Comparison of ENCODE assay signal across 1 cellular context in genomic region chr3:169760479-169760878, GRCh38.
TF ChIP-seq lines count a peak whose summit lies in the region.

No MANE protein-coding gene starts in this region.

TF ChIP-seq in K562, 482 proteins besides CTCF, POLR2A, EP300 and RAD21 (continues in another document):
- no peak for TF ChIP-seq HOMEZ (CRISPR knock-in tag; IDR thresholded peaks at IDR 0.05)
- TF ChIP-seq NFIC (IDR thresholded peaks at IDR 0.05), result peak; percentile 91
- no peak for TF ChIP-seq ZFP30 (CRISPR knock-in tag; IDR thresholded peaks at IDR 0.05; ENCODE audit: borderline replicate concordance)
- TF ChIP-seq, protein P1, sequence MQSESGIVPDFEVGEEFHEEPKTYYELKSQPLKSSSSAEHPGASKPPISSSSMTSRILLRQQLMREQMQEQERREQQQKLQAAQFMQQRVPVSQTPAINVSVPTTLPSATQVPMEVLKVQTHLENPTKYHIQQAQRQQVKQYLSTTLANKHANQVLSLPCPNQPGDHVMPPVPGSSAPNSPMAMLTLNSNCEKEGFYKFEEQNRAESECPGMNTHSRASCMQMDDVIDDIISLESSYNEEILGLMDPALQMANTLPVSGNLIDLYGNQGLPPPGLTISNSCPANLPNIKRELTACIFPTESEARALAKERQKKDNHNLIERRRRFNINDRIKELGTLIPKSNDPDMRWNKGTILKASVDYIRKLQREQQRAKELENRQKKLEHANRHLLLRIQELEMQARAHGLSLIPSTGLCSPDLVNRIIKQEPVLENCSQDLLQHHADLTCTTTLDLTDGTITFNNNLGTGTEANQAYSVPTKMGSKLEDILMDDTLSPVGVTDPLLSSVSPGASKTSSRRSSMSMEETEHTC (IDR thresholded peaks at IDR 0.05), result peak; percentile 77
- TF ChIP-seq TOE1 (IDR thresholded peaks at IDR 0.05; ENCODE audit: borderline replicate concordance), result peak; percentile 81; the same call in 1 of the 2 replicates
- TF ChIP-seq TOE1 (CRISPR knock-in tag; IDR thresholded peaks at IDR 0.05; ENCODE audit: borderline replicate concordance, low read depth), result no peak
- TF ChIP-seq, protein P2, sequence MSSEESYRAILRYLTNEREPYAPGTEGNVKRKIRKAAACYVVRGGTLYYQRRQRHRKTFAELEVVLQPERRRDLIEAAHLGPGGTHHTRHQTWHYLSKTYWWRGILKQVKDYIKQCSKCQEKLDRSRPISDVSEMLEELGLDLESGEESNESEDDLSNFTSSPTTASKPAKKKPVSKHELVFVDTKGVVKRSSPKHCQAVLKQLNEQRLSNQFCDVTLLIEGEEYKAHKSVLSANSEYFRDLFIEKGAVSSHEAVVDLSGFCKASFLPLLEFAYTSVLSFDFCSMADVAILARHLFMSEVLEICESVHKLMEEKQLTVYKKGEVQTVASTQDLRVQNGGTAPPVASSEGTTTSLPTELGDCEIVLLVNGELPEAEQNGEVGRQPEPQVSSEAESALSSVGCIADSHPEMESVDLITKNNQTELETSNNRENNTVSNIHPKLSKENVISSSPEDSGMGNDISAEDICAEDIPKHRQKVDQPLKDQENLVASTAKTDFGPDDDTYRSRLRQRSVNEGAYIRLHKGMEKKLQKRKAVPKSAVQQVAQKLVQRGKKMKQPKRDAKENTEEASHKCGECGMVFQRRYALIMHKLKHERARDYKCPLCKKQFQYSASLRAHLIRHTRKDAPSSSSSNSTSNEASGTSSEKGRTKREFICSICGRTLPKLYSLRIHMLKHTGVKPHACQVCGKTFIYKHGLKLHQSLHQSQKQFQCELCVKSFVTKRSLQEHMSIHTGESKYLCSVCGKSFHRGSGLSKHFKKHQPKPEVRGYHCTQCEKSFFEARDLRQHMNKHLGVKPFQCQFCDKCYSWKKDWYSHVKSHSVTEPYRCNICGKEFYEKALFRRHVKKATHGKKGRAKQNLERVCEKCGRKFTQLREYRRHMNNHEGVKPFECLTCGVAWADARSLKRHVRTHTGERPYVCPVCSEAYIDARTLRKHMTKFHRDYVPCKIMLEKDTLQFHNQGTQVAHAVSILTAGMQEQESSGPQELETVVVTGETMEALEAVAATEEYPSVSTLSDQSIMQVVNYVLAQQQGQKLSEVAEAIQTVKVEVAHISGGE (CRISPR knock-in tag; IDR thresholded peaks at IDR 0.05), result peak in 1 of 3 experiments; percentile 49; a peak in 1 of 6 replicates
- TF ChIP-seq SOX6 (IDR thresholded peaks at IDR 0.05), result peak; percentile 60; the same call in 1 of the 2 replicates
- TF ChIP-seq, protein P3, sequence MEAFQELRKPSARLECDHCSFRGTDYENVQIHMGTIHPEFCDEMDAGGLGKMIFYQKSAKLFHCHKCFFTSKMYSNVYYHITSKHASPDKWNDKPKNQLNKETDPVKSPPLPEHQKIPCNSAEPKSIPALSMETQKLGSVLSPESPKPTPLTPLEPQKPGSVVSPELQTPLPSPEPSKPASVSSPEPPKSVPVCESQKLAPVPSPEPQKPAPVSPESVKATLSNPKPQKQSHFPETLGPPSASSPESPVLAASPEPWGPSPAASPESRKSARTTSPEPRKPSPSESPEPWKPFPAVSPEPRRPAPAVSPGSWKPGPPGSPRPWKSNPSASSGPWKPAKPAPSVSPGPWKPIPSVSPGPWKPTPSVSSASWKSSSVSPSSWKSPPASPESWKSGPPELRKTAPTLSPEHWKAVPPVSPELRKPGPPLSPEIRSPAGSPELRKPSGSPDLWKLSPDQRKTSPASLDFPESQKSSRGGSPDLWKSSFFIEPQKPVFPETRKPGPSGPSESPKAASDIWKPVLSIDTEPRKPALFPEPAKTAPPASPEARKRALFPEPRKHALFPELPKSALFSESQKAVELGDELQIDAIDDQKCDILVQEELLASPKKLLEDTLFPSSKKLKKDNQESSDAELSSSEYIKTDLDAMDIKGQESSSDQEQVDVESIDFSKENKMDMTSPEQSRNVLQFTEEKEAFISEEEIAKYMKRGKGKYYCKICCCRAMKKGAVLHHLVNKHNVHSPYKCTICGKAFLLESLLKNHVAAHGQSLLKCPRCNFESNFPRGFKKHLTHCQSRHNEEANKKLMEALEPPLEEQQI (IDR thresholded peaks at IDR 0.05), result peak; percentile 90
- TF ChIP-seq KLF6 (CRISPR knock-in tag; IDR thresholded peaks at IDR 0.05; ENCODE audit: borderline replicate concordance), result 0 out of 2 replicates have a peak, but pooled peaks have one; percentile 54
- no peak for TF ChIP-seq PYGO2 (tag; IDR thresholded peaks at IDR 0.05)
- TF ChIP-seq ZNF274 (IDR thresholded peaks at IDR 0.05; ENCODE audit: borderline replicate concordance, low read depth, low read length), result no peak
- TF ChIP-seq, protein P4, sequence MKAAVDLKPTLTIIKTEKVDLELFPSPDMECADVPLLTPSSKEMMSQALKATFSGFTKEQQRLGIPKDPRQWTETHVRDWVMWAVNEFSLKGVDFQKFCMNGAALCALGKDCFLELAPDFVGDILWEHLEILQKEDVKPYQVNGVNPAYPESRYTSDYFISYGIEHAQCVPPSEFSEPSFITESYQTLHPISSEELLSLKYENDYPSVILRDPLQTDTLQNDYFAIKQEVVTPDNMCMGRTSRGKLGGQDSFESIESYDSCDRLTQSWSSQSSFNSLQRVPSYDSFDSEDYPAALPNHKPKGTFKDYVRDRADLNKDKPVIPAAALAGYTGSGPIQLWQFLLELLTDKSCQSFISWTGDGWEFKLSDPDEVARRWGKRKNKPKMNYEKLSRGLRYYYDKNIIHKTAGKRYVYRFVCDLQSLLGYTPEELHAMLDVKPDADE (conservative IDR thresholded peaks at IDR 0.05; ENCODE audit: control insufficient read depth, low read depth, low read length), result no peak
- no peak for TF ChIP-seq CBX8 (IDR thresholded peaks at IDR 0.05; ENCODE audit: borderline replicate concordance, extremely low read depth, low read depth, low read length, poor library complexity, severe bottlenecking)
- TF ChIP-seq HDAC8 (tag; IDR thresholded peaks at IDR 0.05), result no peak
- peak; percentile 49; the same call in 1 of the 2 replicates for TF ChIP-seq CBX5 (IDR thresholded peaks at IDR 0.05; ENCODE audit: borderline replicate concordance, low read depth)
- peak; percentile 66; the same call in 1 of the 2 replicates for TF ChIP-seq NFRKB (IDR thresholded peaks at IDR 0.05; ENCODE audit: low read depth)
- TF ChIP-seq, protein P5, sequence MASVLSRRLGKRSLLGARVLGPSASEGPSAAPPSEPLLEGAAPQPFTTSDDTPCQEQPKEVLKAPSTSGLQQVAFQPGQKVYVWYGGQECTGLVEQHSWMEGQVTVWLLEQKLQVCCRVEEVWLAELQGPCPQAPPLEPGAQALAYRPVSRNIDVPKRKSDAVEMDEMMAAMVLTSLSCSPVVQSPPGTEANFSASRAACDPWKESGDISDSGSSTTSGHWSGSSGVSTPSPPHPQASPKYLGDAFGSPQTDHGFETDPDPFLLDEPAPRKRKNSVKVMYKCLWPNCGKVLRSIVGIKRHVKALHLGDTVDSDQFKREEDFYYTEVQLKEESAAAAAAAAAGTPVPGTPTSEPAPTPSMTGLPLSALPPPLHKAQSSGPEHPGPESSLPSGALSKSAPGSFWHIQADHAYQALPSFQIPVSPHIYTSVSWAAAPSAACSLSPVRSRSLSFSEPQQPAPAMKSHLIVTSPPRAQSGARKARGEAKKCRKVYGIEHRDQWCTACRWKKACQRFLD (CRISPR knock-in tag; IDR thresholded peaks at IDR 0.05), result peak; percentile 84; the same call in 1 of the 2 replicates
- TF ChIP-seq YBX1 (IDR thresholded peaks at IDR 0.05), result no peak
- peak; percentile 73 for TF ChIP-seq ZFX (CRISPR knock-in tag; IDR thresholded peaks at IDR 0.05)
- TF ChIP-seq CBX3 (IDR thresholded peaks at IDR 0.05; ENCODE audit: borderline replicate concordance in 1 of 2, low read length in 2 of 2), result peak in 1 of 2 experiments; percentile 93; a peak in 1 of 3 replicates
- peak; percentile 65 for TF ChIP-seq RAD51 (IDR thresholded peaks at IDR 0.05; ENCODE audit: borderline replicate concordance, low read depth)
- peak; percentile 64 for TF ChIP-seq USF1 (CRISPR knock-in tag; IDR thresholded peaks at IDR 0.05)
- TF ChIP-seq XRCC4 (IDR thresholded peaks at IDR 0.05; ENCODE audit: extremely low read depth, insufficient read depth, insufficient read length), result no peak
- TF ChIP-seq TAF1 (IDR thresholded peaks at IDR 0.05; ENCODE audit: control insufficient read depth, extremely low read depth, insufficient read depth, low read length, severe bottlenecking), result no peak
- 0 out of 2 replicates have a peak, but pooled peaks have one; percentile 29 for TF ChIP-seq ZNF589 (CRISPR knock-in tag; IDR thresholded peaks at IDR 0.05; ENCODE audit: low read depth)
- no peak for TF ChIP-seq ZBTB34 (CRISPR knock-in tag; IDR thresholded peaks at IDR 0.05)
- TF ChIP-seq KDM1A (IDR thresholded peaks at IDR 0.05), result no peak
- TF ChIP-seq, protein P6, sequence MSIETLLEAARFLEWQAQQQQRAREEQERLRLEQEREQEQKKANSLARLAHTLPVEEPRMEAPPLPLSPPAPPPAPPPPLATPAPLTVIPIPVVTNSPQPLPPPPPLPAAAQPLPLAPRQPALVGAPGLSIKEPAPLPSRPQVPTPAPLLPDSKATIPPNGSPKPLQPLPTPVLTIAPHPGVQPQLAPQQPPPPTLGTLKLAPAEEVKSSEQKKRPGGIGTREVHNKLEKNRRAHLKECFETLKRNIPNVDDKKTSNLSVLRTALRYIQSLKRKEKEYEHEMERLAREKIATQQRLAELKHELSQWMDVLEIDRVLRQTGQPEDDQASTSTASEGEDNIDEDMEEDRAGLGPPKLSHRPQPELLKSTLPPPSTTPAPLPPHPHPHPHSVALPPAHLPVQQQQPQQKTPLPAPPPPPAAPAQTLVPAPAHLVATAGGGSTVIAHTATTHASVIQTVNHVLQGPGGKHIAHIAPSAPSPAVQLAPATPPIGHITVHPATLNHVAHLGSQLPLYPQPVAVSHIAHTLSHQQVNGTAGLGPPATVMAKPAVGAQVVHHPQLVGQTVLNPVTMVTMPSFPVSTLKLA (conservative IDR thresholded peaks at IDR 0.05), result peak in 1 of 2 experiments; percentile 69; a peak in 2 of 4 replicates
- peak; percentile 79; the same call in 1 of the 2 replicates for TF ChIP-seq SMARCA4 (IDR thresholded peaks at IDR 0.05)
- TF ChIP-seq POLR2AphosphoS2 (IDR thresholded peaks at IDR 0.05; ENCODE audit: low read length), result no peak
- TF ChIP-seq TEAD4 (IDR thresholded peaks at IDR 0.05; ENCODE audit: low read length), result peak; percentile 63; the same call in 1 of the 2 replicates
- TF ChIP-seq TEAD4 (CRISPR knock-in tag; IDR thresholded peaks at IDR 0.05; ENCODE audit: borderline replicate concordance), result no peak
- TF ChIP-seq GATAD2A (IDR thresholded peaks at IDR 0.05), result no peak
- peak; percentile 74 for TF ChIP-seq LEF1 (IDR thresholded peaks at IDR 0.05)
- TF ChIP-seq, protein P7, sequence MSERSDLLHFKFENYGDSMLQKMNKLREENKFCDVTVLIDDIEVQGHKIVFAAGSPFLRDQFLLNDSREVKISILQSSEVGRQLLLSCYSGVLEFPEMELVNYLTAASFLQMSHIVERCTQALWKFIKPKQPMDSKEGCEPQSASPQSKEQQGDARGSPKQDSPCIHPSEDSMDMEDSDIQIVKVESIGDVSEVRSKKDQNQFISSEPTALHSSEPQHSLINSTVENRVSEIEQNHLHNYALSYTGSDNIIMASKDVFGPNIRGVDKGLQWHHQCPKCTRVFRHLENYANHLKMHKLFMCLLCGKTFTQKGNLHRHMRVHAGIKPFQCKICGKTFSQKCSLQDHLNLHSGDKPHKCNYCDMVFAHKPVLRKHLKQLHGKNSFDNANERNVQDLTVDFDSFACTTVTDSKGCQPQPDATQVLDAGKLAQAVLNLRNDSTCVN (CRISPR knock-in tag; IDR thresholded peaks at IDR 0.05), result no peak
- peak; percentile 95 for TF ChIP-seq L3MBTL2 (IDR thresholded peaks at IDR 0.05)
- TF ChIP-seq USF2 (CRISPR knock-in tag; IDR thresholded peaks at IDR 0.05), result peak; percentile 22
- TF ChIP-seq SMAD4 (CRISPR knock-in tag; conservative IDR thresholded peaks at IDR 0.05), result peak; percentile 74
- TF ChIP-seq, protein P8, sequence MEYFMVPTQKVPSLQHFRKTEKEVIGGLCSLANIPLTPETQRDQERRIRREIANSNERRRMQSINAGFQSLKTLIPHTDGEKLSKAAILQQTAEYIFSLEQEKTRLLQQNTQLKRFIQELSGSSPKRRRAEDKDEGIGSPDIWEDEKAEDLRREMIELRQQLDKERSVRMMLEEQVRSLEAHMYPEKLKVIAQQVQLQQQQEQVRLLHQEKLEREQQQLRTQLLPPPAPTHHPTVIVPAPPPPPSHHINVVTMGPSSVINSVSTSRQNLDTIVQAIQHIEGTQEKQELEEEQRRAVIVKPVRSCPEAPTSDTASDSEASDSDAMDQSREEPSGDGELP (CRISPR knock-in tag; IDR thresholded peaks at IDR 0.05; ENCODE audit: borderline replicate concordance), result no peak
- TF ChIP-seq JUN (IDR thresholded peaks at IDR 0.05; ENCODE audit: borderline replicate concordance, low read depth, low read length), result peak; percentile 92
- TF ChIP-seq JUN (CRISPR knock-in tag; IDR thresholded peaks at IDR 0.05; ENCODE audit: borderline replicate concordance), result no peak
- peak; percentile 66; the same call in 1 of the 2 replicates for TF ChIP-seq ZNF644 (tag; IDR thresholded peaks at IDR 0.05; ENCODE audit: low read depth)
- TF ChIP-seq EGR1 (conservative IDR thresholded peaks at IDR 0.05), result no peak
